ENCODE assay signal across 25 cellular contexts in genomic region chr2:96171836-96172235, GRCh38. TPM values are rescaled to one million over a fixed set of nuclear protein-coding genes. Genes with fewer than 3 reads are reported as not detected.
DNase-seq lines count a peak whose midpoint lies in the region; ATAC-seq and TF ChIP-seq lines count a peak whose summit lies in the region.
"Had no signal": no experiment of that assay in that cellular context is flagged by ENCODE, and none has a peak within 500 bp of the region (broad histone marks: within the 10 kb centered on the region; RNA-seq: fewer than 3 reads in every experiment).

No MANE protein-coding gene starts in this region.

- H3K4me3 ChIP-seq in CD4-positive, CD25-positive, alpha-beta regulatory T cell (ENCODE audit: low read depth, low read length) = no peak overlapping the region
- H3K4me3 ChIP-seq in Caco-2 (ENCODE audit: low read depth, low read length) = no peak overlapping the region
- no peak overlapping the region for H3K4me3 ChIP-seq in right lobe of liver
- H3K4me3 ChIP-seq: MG63 had no signal

- BruUV-seq in Caco-2 (replicated peaks; lab: Mats Ljungman, UMichigan) = no TSS peak

- peak overlapping the region in 2 of 3 donors; percentile 13 to 75 for H3K27ac Mint-ChIP-seq in CD4-positive, CD25-positive, alpha-beta regulatory T cell
- H3K27ac Mint-ChIP-seq in Caco-2 (ENCODE audit: unreplicated experiment) = peak overlapping the region; percentile 5
- H3K27ac Mint-ChIP-seq in central memory CD8-positive, alpha-beta T cell (ENCODE audit: low read depth) = no peak overlapping the region
- H3K27ac Mint-ChIP-seq: CD8-positive, alpha-beta T cell had no signal

- no peaks in the 10 kb centered on the region for H3K9me3 ChIP-seq in CD4-positive, CD25-positive, alpha-beta regulatory T cell (ENCODE audit: control insufficient read depth in 2 of 2, low read length in 2 of 2)
- H3K9me3 ChIP-seq in Caco-2 = peaks cover 3% of the 10 kb centered on the region
- H3K9me3 ChIP-seq in right lobe of liver = no peaks in the 10 kb centered on the region
- H3K9me3 ChIP-seq: MG63 had no signal

- CTCF ChIA-PET in Caco-2 (lab: Charles Lee) = no interaction called here

- POLR2A ChIA-PET in Caco-2 (lab: Charles Lee) = no interaction called here

- H3K36me3 Mint-ChIP-seq in CD4-positive, CD25-positive, alpha-beta regulatory T cell = no peaks in the 10 kb centered on the region
- H3K36me3 Mint-ChIP-seq in Caco-2 (ENCODE audit: insufficient read depth, unreplicated experiment) = peaks cover 9% of the 10 kb centered on the region
- H3K36me3 Mint-ChIP-seq in central memory CD8-positive, alpha-beta T cell (ENCODE audit: insufficient read depth) = peaks cover 1% of the 10 kb centered on the region
- H3K36me3 Mint-ChIP-seq: CD8-positive, alpha-beta T cell had no signal

- no peak overlapping the region for H3K27ac ChIP-seq in CD4-positive, CD25-positive, alpha-beta regulatory T cell (ENCODE audit: insufficient read depth, low read length, poor library complexity, severe bottlenecking)
- H3K27ac ChIP-seq in right lobe of liver = no peak overlapping the region

- no peaks in the 10 kb centered on the region for H3K27me3 Mint-ChIP-seq in CD4-positive, CD25-positive, alpha-beta regulatory T cell
- no peaks in the 10 kb centered on the region for H3K27me3 Mint-ChIP-seq in Caco-2 (ENCODE audit: insufficient read depth, unreplicated experiment)
- H3K27me3 Mint-ChIP-seq in central memory CD8-positive, alpha-beta T cell = no peaks in the 10 kb centered on the region

- ATAC-seq in CD4-positive, CD25-positive, alpha-beta regulatory T cell (ENCODE audit: low read depth in 2 of 2) = no peak
- ATAC-seq in central memory CD8-positive, alpha-beta T cell (replicated peaks; ENCODE audit: extremely low read depth, poor library complexity, severe bottlenecking) = no peak
- no peak for ATAC-seq in right lobe of liver
- ATAC-seq: CD8-positive, alpha-beta T cell; PC-3 had no signal

- no peak for TF ChIP-seq POLR2A in right lobe of liver (IDR thresholded peaks at IDR 0.05)

- H3K36me3 ChIP-seq in CD4-positive, CD25-positive, alpha-beta regulatory T cell (ENCODE audit: control insufficient read depth, insufficient read depth, low read length) = no peaks in the 10 kb centered on the region
- H3K36me3 ChIP-seq in Caco-2 (ENCODE audit: control insufficient read depth, insufficient read depth, low read length) (no peaks in the 10 kb centered on the region), right lobe of liver (no peaks in the 10 kb centered on the region)
- H3K36me3 ChIP-seq: MG63 had no signal

- intact Hi-C loops in Caco-2 (cut with micrococcal nuclease; ENCODE audit: unreplicated experiment) (loop anchor here (10.0 kb wide), 1 partner anchor 147 kb away; no protein-coding TSS in a partner anchor), posterior vena cava (cut with DNase I) (no loop called here), right lobe of liver (cut with DNase I) (no loop called here)

- DNase-seq in CD4-positive, CD25-positive, alpha-beta regulatory T cell = no peak
- DNase-seq in Caco-2 (no peak), posterior vena cava (ENCODE audit: low spot score) (peak; percentile 56), NCI-H526 treated with DMSO at 0.1 percent for 48 hours (lab: John Stamatoyannopoulos, UW) (no peak), right lobe of liver (no peak), SW480 (ENCODE audit: low spot score) (no peak)
- DNase-seq in central memory CD8-positive, alpha-beta T cell (ENCODE audit: low spot score in 2 of 2) = no peak
- DNase-seq: C1 segment of cervical spinal cord; CD8-positive, alpha-beta T cell; DMS 273 treated with DMSO at 0.1 percent for 48 hours; DMS79; EL; GDM1; KBM-7; MG63; NCI-H1105 treated with DMSO at 0.1 percent for 48 hours; NCI-H146; NCI-H1930; NCI-H2107; NCI-H524; NCI-H774; PC-3; SK-N-SH had no signal

- H3K4me3 Mint-ChIP-seq in CD4-positive, CD25-positive, alpha-beta regulatory T cell = peak overlapping the region in 1 of 4 donors; percentile 75
- no peak overlapping the region for H3K4me3 Mint-ChIP-seq in Caco-2 (ENCODE audit: unreplicated experiment)
- peak overlapping the region; percentile 5 for H3K4me3 Mint-ChIP-seq in central memory CD8-positive, alpha-beta T cell
- H3K4me3 Mint-ChIP-seq: CD8-positive, alpha-beta T cell had no signal

- H3K27me3 ChIP-seq in CD4-positive, CD25-positive, alpha-beta regulatory T cell (ENCODE audit: control insufficient read depth, insufficient read depth, low read length) = no peaks in the 10 kb centered on the region
- H3K27me3 ChIP-seq in Caco-2 (replicated peaks; ENCODE audit: control insufficient read depth, insufficient read depth, low read length) (no peaks in the 10 kb centered on the region), right lobe of liver (no peaks in the 10 kb centered on the region)
- H3K27me3 ChIP-seq: MG63 had no signal

- peaks cover 12 to 25% (median 16%) of the 10 kb centered on the region in 4 donors for H3K4me1 Mint-ChIP-seq in CD4-positive, CD25-positive, alpha-beta regulatory T cell
- no peaks in the 10 kb centered on the region for H3K4me1 Mint-ChIP-seq in Caco-2 (ENCODE audit: low read depth, unreplicated experiment)
- H3K4me1 Mint-ChIP-seq in central memory CD8-positive, alpha-beta T cell = peaks cover 37% of the 10 kb centered on the region

- 89% methylated on average over 10 of the region's 15 CpGs for WGBS in right lobe of liver (ENCODE audit: insufficient coverage, low coverage, low lambda C conversion rate, missing lambda C conversion rate)

- no peaks in the 10 kb centered on the region for H3K4me1 ChIP-seq in CD4-positive, CD25-positive, alpha-beta regulatory T cell (ENCODE audit: control insufficient read depth, insufficient read depth, low read length, poor library complexity, severe bottlenecking)
- H3K4me1 ChIP-seq in Caco-2 (no peaks in the 10 kb centered on the region), right lobe of liver (no peaks in the 10 kb centered on the region)

- H3K9me3 Mint-ChIP-seq in CD4-positive, CD25-positive, alpha-beta regulatory T cell = peaks cover 0 to 2% (median 0%) of the 10 kb centered on the region in 7 donors
- H3K9me3 Mint-ChIP-seq in Caco-2 (ENCODE audit: unreplicated experiment) = no peaks in the 10 kb centered on the region
- H3K9me3 Mint-ChIP-seq in central memory CD8-positive, alpha-beta T cell = no peaks in the 10 kb centered on the region

- TF ChIP-seq CTCF in Caco-2 (IDR thresholded peaks at IDR 0.05; ENCODE audit: insufficient read depth in 1 of 2, low read depth in 1 of 2, low read length in 1 of 2, severe bottlenecking in 1 of 2, unreplicated experiment in 1 of 2) (no peak), right lobe of liver (IDR thresholded peaks at IDR 0.05) (no peak)

RNA-seq across cellular contexts. Expression of gene DUSP2, which starts 26.6 kb away (rescaled TPM):
- total RNA-seq in CD4-positive, CD25-positive, alpha-beta regulatory T cell = 566 TPM
- polyA plus RNA-seq in CD4-positive, CD25-positive, alpha-beta regulatory T cell = 10 to 100 TPM; 30.8 to 95.4 (median 44.5) TPM
- total RNA-seq in Caco-2 (2022) = 13.4 and 13.6 TPM in 2 replicates
- total RNA-seq in posterior vena cava = 1 to 10 TPM; 3.5 to 3.8 TPM
- 1 to 10 TPM in 5 of 6 experiments, under 1 TPM in 1; 0.44 to 2.5 (median 1.2) TPM for total RNA-seq in right lobe of liver

RNA-seq across cellular contexts. Expression of gene ASTL, which starts 33.5 kb away (rescaled TPM):
- total RNA-seq in CD4-positive, CD25-positive, alpha-beta regulatory T cell = 9.7 TPM
- under 1 TPM in 2 of 4 donors, not detected in 2; 0.23 to 0.39 TPM for polyA plus RNA-seq in CD4-positive, CD25-positive, alpha-beta regulatory T cell
- 0.23 TPM in 1 of 2 replicates, not detected in the other for total RNA-seq in Caco-2 (2022)
- total RNA-seq in posterior vena cava = not detected
- total RNA-seq in right lobe of liver = not detected
- total RNA-seq: A673, HT1080, PC-3 had no signal
- polyA plus RNA-seq: SK-N-SH had no signal

RNA-seq across cellular contexts. Expression of gene STARD7, which starts 36.8 kb away (rescaled TPM):
- total RNA-seq in CD4-positive, CD25-positive, alpha-beta regulatory T cell = 97.2 TPM
- polyA plus RNA-seq in CD4-positive, CD25-positive, alpha-beta regulatory T cell = 100 to 1,000 TPM; 177 to 208 (median 197) TPM
- total RNA-seq in Caco-2 (2022) (214 and 224 TPM in 2 replicates), posterior vena cava (10 to 100 TPM; 68.0 to 71.4 TPM), right lobe of liver (10 to 100 TPM; 52.8 to 83.9 (median 65.4) TPM)

RNA-seq across cellular contexts. Expression of gene ADRA2B, which starts 55.5 kb away (rescaled TPM):
- total RNA-seq in CD4-positive, CD25-positive, alpha-beta regulatory T cell = 1.0 TPM
- polyA plus RNA-seq in CD4-positive, CD25-positive, alpha-beta regulatory T cell = not detected
- total RNA-seq in Caco-2 (2022) (0.12 and 0.20 TPM in 2 replicates), posterior vena cava (1 to 10 TPM; 4.1 to 7.1 TPM), right lobe of liver (1 to 10 TPM; 1.7 to 8.1 (median 3.2) TPM)
- total RNA-seq: A673, HT1080, PC-3 had no signal
- polyA plus RNA-seq: SK-N-SH had no signal

Comparison
In these comparisons a context has a peak if more than half of its experiments do, and no peak if none do; other contexts are left out.
1. RNA of gene DUSP2, which starts 26.6 kb away (total RNA-seq): 566 TPM in CD4-positive, CD25-positive, alpha-beta regulatory T cell (single experiment); 13.4 to 13.6 TPM in Caco-2, 3.5 to 3.8 TPM in posterior vena cava and 0.44 to 2.5 TPM in right lobe of liver; every median in the first group is over 10 times any median in the second.